ENCODE assay signal across 21 cellular contexts in the genomic region with DNA sequence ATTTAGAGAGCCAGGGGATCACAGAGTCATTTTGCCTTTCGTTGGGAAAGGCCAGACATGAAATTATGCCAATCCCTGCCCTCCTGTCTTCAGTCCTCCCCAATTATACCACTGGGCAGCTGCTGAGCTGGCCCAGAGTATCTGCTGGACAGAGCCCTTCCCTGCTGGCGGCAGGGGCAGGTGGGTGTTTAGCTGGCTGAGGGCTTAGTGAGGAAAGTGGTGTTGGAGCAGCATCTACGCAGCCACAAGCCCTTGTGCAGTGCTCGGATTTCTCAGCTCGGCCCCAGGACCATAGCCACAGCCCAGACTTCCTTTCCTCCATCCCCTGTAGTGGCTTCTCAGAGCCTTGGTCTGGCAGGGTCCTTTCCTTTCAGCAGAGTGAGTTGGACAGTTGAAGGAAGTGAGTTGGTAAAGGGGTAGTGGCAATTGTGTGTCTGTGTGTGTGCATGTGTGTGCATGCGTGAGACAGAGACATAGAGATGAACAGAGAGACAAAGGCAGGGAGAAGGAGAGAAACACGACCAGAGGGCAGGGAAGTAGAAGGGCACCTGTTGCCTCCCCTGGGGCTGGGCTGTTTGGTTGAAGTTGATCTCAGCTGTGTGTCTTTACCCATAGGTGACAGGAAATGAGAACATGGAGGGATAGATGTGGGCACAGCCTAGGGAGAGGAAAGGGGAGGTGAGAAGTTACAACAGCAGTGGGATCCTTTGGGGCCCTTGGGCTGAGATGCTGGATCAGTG.
DNase-seq lines count a peak whose midpoint lies in the region; ATAC-seq and TF ChIP-seq lines count a peak whose summit lies in the region.
"Had no signal": no experiment of that assay in that cellular context is flagged by ENCODE, and none has a peak within 500 bp of the region (broad histone marks: within the 10 kb centered on the region; RNA-seq: fewer than 3 reads in every experiment).

No MANE protein-coding gene starts in this region.

- H3K4me3 ChIP-seq in endodermal cell (ENCODE audit: low read length) = no peak overlapping the region
- H3K4me3 ChIP-seq: A549, SK-N-MC had no signal

- no peak for ATAC-seq in stimulated activated naive CD8-positive, alpha-beta T cell treated with anti-CD3 and anti-CD28 coated beads, Interleukin-15, Interleukin-2, amounts not matched to agents 100 U/mL and 50 U/mL, for 24 hours
- ATAC-seq in stimulated activated naive CD8-positive, alpha-beta T cell treated with anti-CD3 and anti-CD28 coated beads, Interleukin-15, amount 100 ng/mL, for 72 hours = peak; percentile 10
- ATAC-seq in HG03025 (IDR thresholded peaks at IDR 0.05; ENCODE audit: low FRiP score, unreplicated experiment) = no peak
- ATAC-seq: A549 had no signal

- no peaks in the 10 kb centered on the region for H3K36me3 Mint-ChIP-seq in stimulated activated naive CD8-positive, alpha-beta T cell treated with anti-CD3 and anti-CD28 coated beads, Interleukin-15, Interleukin-2, amounts not matched to agents 100 ng/mL and 50 ng/mL, for 24 hours (ENCODE audit: low read depth)
- H3K36me3 Mint-ChIP-seq in endodermal cell (ENCODE audit: low read depth) = no peaks in the 10 kb centered on the region
- H3K36me3 Mint-ChIP-seq: CD4-positive, CD25-positive, alpha-beta regulatory T cell had no signal

- no peaks in the 10 kb centered on the region for H3K36me3 ChIP-seq in endodermal cell (ENCODE audit: control insufficient read depth, insufficient read depth, low read length)

- no peaks in the 10 kb centered on the region for H3K9me3 Mint-ChIP-seq in stimulated activated naive CD8-positive, alpha-beta T cell treated with anti-CD3 and anti-CD28 coated beads, Interleukin-15, Interleukin-2, amounts not matched to agents 100 ng/mL and 50 ng/mL, for 24 hours
- peaks cover 5% of the 10 kb centered on the region for H3K9me3 Mint-ChIP-seq in endodermal cell
- no peaks in the 10 kb centered on the region for H3K9me3 Mint-ChIP-seq in stimulated activated naive CD8-positive, alpha-beta T cell treated with anti-CD3 and anti-CD28 coated beads, Interleukin-15, amount 100 ng/mL, for 72 hours

- no peaks in the 10 kb centered on the region for H3K27me3 ChIP-seq in endodermal cell (ENCODE audit: control insufficient read depth, insufficient read depth, low read length, poor library complexity, severe bottlenecking)

- H3K4me1 Mint-ChIP-seq in stimulated activated naive CD8-positive, alpha-beta T cell treated with anti-CD3 and anti-CD28 coated beads, Interleukin-15, Interleukin-2, amounts not matched to agents 100 ng/mL and 50 ng/mL, for 24 hours (ENCODE audit: low read depth) = peaks cover 30% of the 10 kb centered on the region
- H3K4me1 Mint-ChIP-seq in endodermal cell = no peaks in the 10 kb centered on the region
- H3K4me1 Mint-ChIP-seq in stimulated activated naive CD8-positive, alpha-beta T cell treated with anti-CD3 and anti-CD28 coated beads, Interleukin-15, amount 100 ng/mL, for 72 hours = peaks cover 19% of the 10 kb centered on the region
- H3K4me1 Mint-ChIP-seq: CD4-positive, CD25-positive, alpha-beta regulatory T cell had no signal

- 79 to 84% methylated on average over 6 to 7 of the region's 7 CpGs for WGBS in endodermal cell (ENCODE audit: insufficient coverage in 1 of 2, insufficient read length in 1 of 2), 2 experiments

- TF ChIP-seq CTCF in endodermal cell (conservative IDR thresholded peaks at IDR 0.05) = no peak

- no peak overlapping the region for H3K27ac ChIP-seq in endodermal cell (ENCODE audit: low read depth, low read length)
- H3K27ac ChIP-seq: A549, SK-N-MC had no signal

- no peak overlapping the region for H3K9ac ChIP-seq in endodermal cell (ENCODE audit: extremely low read depth, low read length, poor library complexity, severe bottlenecking)

- no peaks in the 10 kb centered on the region for H3K4me1 ChIP-seq in endodermal cell (ENCODE audit: control insufficient read depth, insufficient read depth, low read length)
- H3K4me1 ChIP-seq: A549 had no signal

- peaks cover 38% of the 10 kb centered on the region for H3K27me3 Mint-ChIP-seq in stimulated activated naive CD8-positive, alpha-beta T cell treated with anti-CD3 and anti-CD28 coated beads, Interleukin-15, Interleukin-2, amounts not matched to agents 100 ng/mL and 50 ng/mL, for 24 hours
- peaks cover 9% of the 10 kb centered on the region for H3K27me3 Mint-ChIP-seq in endodermal cell (ENCODE audit: insufficient read depth)
- H3K27me3 Mint-ChIP-seq in stimulated activated naive CD8-positive, alpha-beta T cell treated with anti-CD3 and anti-CD28 coated beads, Interleukin-15, amount 100 ng/mL, for 72 hours = peaks cover 37% of the 10 kb centered on the region

- peak overlapping the region; percentile 1 for H3K27ac Mint-ChIP-seq in stimulated activated naive CD8-positive, alpha-beta T cell treated with anti-CD3 and anti-CD28 coated beads, Interleukin-15, Interleukin-2, amounts not matched to agents 100 ng/mL and 50 ng/mL, for 24 hours
- H3K27ac Mint-ChIP-seq in endodermal cell = no peak overlapping the region
- peak overlapping the region in 1 of 2 donors; percentile 29 for H3K27ac Mint-ChIP-seq in stimulated activated naive CD8-positive, alpha-beta T cell treated with anti-CD3 and anti-CD28 coated beads, Interleukin-15, amount 100 ng/mL, for 72 hours
- H3K27ac Mint-ChIP-seq: CD4-positive, CD25-positive, alpha-beta regulatory T cell; HFFc6 had no signal

- no peak overlapping the region for H3K4me3 Mint-ChIP-seq in stimulated activated naive CD8-positive, alpha-beta T cell treated with anti-CD3 and anti-CD28 coated beads, Interleukin-15, Interleukin-2, amounts not matched to agents 100 ng/mL and 50 ng/mL, for 24 hours
- H3K4me3 Mint-ChIP-seq in endodermal cell = no peak overlapping the region
- no peak overlapping the region for H3K4me3 Mint-ChIP-seq in stimulated activated naive CD8-positive, alpha-beta T cell treated with anti-CD3 and anti-CD28 coated beads, Interleukin-15, amount 100 ng/mL, for 72 hours
- H3K4me3 Mint-ChIP-seq: CD4-positive, CD25-positive, alpha-beta regulatory T cell; HFFc6 had no signal

- peaks cover 6% of the 10 kb centered on the region for H3K9me3 ChIP-seq in endodermal cell (ENCODE audit: control insufficient read depth, low read length)
- H3K9me3 ChIP-seq: A549 had no signal

- no peak for DNase-seq in stimulated activated naive CD8-positive, alpha-beta T cell treated with anti-CD3 and anti-CD28 coated beads, Interleukin-15, Interleukin-2, amounts not matched to agents 100 U/mL and 50 U/mL, for 24 hours
- DNase-seq in NCI-H69 (lab: John Stamatoyannopoulos, UW) (peak; percentile 30), endodermal cell (peak; percentile 44), NCI-H345 (lab: John Stamatoyannopoulos, UW) (no peak), dermis blood vessel endothelial cell (no peak)
- DNase-seq in stimulated activated naive CD8-positive, alpha-beta T cell treated with anti-CD3 and anti-CD28 coated beads, Interleukin-15, amount 100 ng/mL, for 72 hours = no peak
- DNase-seq: CD4-positive, CD25-positive, alpha-beta regulatory T cell; DMS79; HFFc6; KBM-7; NCI-H1092; NCI-H1436 treated with DMSO at 0.1 percent for 48 hours; NCI-H1930; NCI-H2171; NCI-H524 treated with DMSO at 0.1 percent for 48 hours; RPMI8226; SHP77 had no signal

Comparison
In these comparisons a context has a peak if more than half of its experiments do, and no peak if none do; other contexts are left out.
1. DNase-seq: peak in NCI-H69 (single experiment) and endodermal cell (single experiment); none in stimulated activated naive CD8-positive, alpha-beta T cell treated with anti-CD3 and anti-CD28 coated beads, Interleukin-15, Interleukin-2, amounts not matched to agents 100 U/mL and 50 U/mL, for 24 hours (single experiment), stimulated activated naive CD8-positive, alpha-beta T cell treated with anti-CD3 and anti-CD28 coated beads, Interleukin-15, amount 100 ng/mL, for 72 hours (0 of 2), NCI-H345 (single experiment) and dermis blood vessel endothelial cell (single experiment).